In genomic region chr5:178361657-178362445, GRCh38 we compare ENCODE assay signal across 13 cellular contexts.
"Had no signal": no experiment of that assay in that cellular context is flagged by ENCODE, and none has a peak within 500 bp of the region (broad histone marks: within the 10 kb centered on the region; RNA-seq: fewer than 3 reads in every experiment).

No MANE protein-coding gene starts in this region.

- H3K9me3 ChIP-seq: mucosa of descending colon, ovary, thyroid gland, vagina had no signal

- H3K36me3 ChIP-seq: ovary, thyroid gland, vagina had no signal

- H3K27ac Mint-ChIP-seq: activated naive CD4-positive, alpha-beta T cell treated with anti-CD3 and anti-CD28 coated beads, Interleukin-2, amount 50 U/mL, for 24 hours; activated T-cell treated with anti-CD3 and anti-CD28 coated beads, Interleukin-2, amount 50 U/mL, for 24 hours had no signal

- H3K4me3 Mint-ChIP-seq: activated naive CD4-positive, alpha-beta T cell treated with anti-CD3 and anti-CD28 coated beads, Interleukin-2, amount 50 U/mL, for 24 hours; activated T-cell treated with anti-CD3 and anti-CD28 coated beads, Interleukin-2, amount 50 U/mL, for 24 hours had no signal

- H3K36me3 Mint-ChIP-seq: activated naive CD4-positive, alpha-beta T cell treated with anti-CD3 and anti-CD28 coated beads, Interleukin-2, amount 50 U/mL, for 24 hours had no signal

- H3K4me1 Mint-ChIP-seq: activated naive CD4-positive, alpha-beta T cell treated with anti-CD3 and anti-CD28 coated beads, Interleukin-2, amount 50 U/mL, for 24 hours had no signal

- ATAC-seq: activated CD4-positive, CD25-positive, alpha-beta regulatory T cell treated with anti-CD3 and anti-CD28 coated beads, Interleukin-2, amount 50 U/mL, for 24 hours; left colon; mucosa of descending colon had no signal

- H3K4me3 ChIP-seq: mucosa of descending colon, ovary, thyroid gland, vagina had no signal

- DNase-seq: activated CD4-positive, alpha-beta T cell treated with anti-CD3 and anti-CD28 coated beads, Interleukin-2, amount 50 U/mL, for 4 hours; activated effector memory CD4-positive, alpha-beta T cell treated with Interleukin-2 at 50 U/mL for 16 hours; activated T-cell treated with anti-CD3 and anti-CD28 coated beads, Interleukin-2, amount 50 U/mL, for 24 hours; hypothalamus; left colon; mammary epithelial cell; ovary; stimulated activated CD4-positive, alpha-beta T cell treated with anti-CD3 and anti-CD28 coated beads, Interleukin-15, amount 100 ng/mL, for 24 hours; thyroid gland had no signal

- H3K27ac ChIP-seq: ovary, thyroid gland, vagina had no signal

- H3K27me3 Mint-ChIP-seq: activated naive CD4-positive, alpha-beta T cell treated with anti-CD3 and anti-CD28 coated beads, Interleukin-2, amount 50 U/mL, for 24 hours had no signal

- H3K27me3 ChIP-seq: ovary, thyroid gland, vagina had no signal

- H3K9me3 Mint-ChIP-seq: activated naive CD4-positive, alpha-beta T cell treated with anti-CD3 and anti-CD28 coated beads, Interleukin-2, amount 50 U/mL, for 24 hours; activated T-cell treated with anti-CD3 and anti-CD28 coated beads, Interleukin-2, amount 50 U/mL, for 24 hours had no signal
